11 cellular contexts compared by ENCODE assay signal in the genomic region with DNA sequence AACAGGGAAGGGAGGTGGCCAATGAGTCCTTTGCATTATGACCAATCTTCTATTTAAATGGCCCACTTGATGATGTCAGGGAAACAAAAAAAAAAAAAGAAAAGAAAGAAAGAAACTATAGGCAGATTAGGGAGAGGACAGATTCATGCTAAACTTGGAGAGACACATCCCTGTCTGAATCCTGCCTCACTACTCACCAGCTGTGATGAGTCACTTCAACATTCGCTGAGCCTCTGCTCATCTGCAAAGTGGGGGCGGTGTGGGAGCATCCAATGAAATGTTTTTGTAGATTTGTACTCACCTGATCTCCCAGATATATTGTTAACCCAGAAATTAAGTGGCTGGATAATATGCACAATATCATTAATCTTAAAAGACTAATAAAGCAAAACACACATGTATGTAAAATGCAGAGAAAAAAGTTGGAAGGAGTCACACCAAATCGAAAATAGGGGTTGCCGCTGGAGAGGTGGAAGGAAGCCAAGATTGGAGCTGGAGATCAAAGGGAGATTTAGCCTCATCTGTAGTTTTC. TPM values are rescaled to one million over a fixed set of nuclear protein-coding genes. Genes with fewer than 3 reads are reported as not detected.
DNase-seq lines count a peak whose midpoint lies in the region; ATAC-seq and TF ChIP-seq lines count a peak whose summit lies in the region.
"Had no signal": no experiment of that assay in that cellular context is flagged by ENCODE, and none has a peak within 500 bp of the region (broad histone marks: within the 10 kb centered on the region; RNA-seq: fewer than 3 reads in every experiment).

No MANE protein-coding gene starts in this region.

- H3K4me3 Mint-ChIP-seq in activated CD8-positive, alpha-beta T cell treated with anti-CD3 and anti-CD28 coated beads for 36 hours: no peak overlapping the region
- no peak overlapping the region for H3K4me3 Mint-ChIP-seq in activated CD8-positive, alpha-beta T cell treated with anti-CD3 and anti-CD28 coated beads, Interleukin-2, amount 10 ng/mL, durations not matched to agents 7 days and 5 days
- H3K4me3 Mint-ChIP-seq: B cell had no signal

- H4K20me1 ChIP-seq in smooth muscle cell (ENCODE audit: low read depth): no peaks in the 10 kb centered on the region

- no peak overlapping the region for H3K27ac Mint-ChIP-seq in activated CD8-positive, alpha-beta T cell treated with anti-CD3 and anti-CD28 coated beads for 36 hours
- no peak overlapping the region for H3K27ac Mint-ChIP-seq in activated CD8-positive, alpha-beta T cell treated with anti-CD3 and anti-CD28 coated beads, Interleukin-2, amount 10 ng/mL, durations not matched to agents 7 days and 5 days
- H3K27ac Mint-ChIP-seq: B cell had no signal

- CTCF ChIA-PET in activated CD8-positive, alpha-beta T cell treated with anti-CD3 and anti-CD28 coated beads for 36 hours (lab: Charles Lee): no interaction called here
- CTCF ChIA-PET in activated CD8-positive, alpha-beta T cell treated with anti-CD3 and anti-CD28 coated beads, Interleukin-2, amount 10 ng/mL, durations not matched to agents 7 days and 5 days (lab: Charles Lee): no interaction called here

- no peaks in the 10 kb centered on the region for H3K9me3 Mint-ChIP-seq in activated CD8-positive, alpha-beta T cell treated with anti-CD3 and anti-CD28 coated beads for 36 hours
- no peaks in the 10 kb centered on the region for H3K9me3 Mint-ChIP-seq in activated CD8-positive, alpha-beta T cell treated with anti-CD3 and anti-CD28 coated beads, Interleukin-2, amount 10 ng/mL, durations not matched to agents 7 days and 5 days (ENCODE audit: insufficient read depth)

- H3K4me1 ChIP-seq in SJCRH30: peaks cover 13% of the 10 kb centered on the region
- no peaks in the 10 kb centered on the region for H3K4me1 ChIP-seq in smooth muscle cell (ENCODE audit: low read depth)
- H3K4me1 ChIP-seq: colonic mucosa had no signal

- no peak for TF ChIP-seq CTCF in activated CD8-positive, alpha-beta T cell treated with anti-CD3 and anti-CD28 coated beads for 36 hours (IDR thresholded peaks at IDR 0.05)
- TF ChIP-seq CTCF in smooth muscle cell (IDR thresholded peaks at IDR 0.05; ENCODE audit: borderline replicate concordance, insufficient read depth, poor library complexity, severe bottlenecking): no peak

- no peaks in the 10 kb centered on the region for H3K27me3 Mint-ChIP-seq in activated CD8-positive, alpha-beta T cell treated with anti-CD3 and anti-CD28 coated beads for 36 hours
- peaks cover 16% of the 10 kb centered on the region for H3K27me3 Mint-ChIP-seq in activated CD8-positive, alpha-beta T cell treated with anti-CD3 and anti-CD28 coated beads, Interleukin-2, amount 10 ng/mL, durations not matched to agents 7 days and 5 days (ENCODE audit: low read depth)
- H3K27me3 Mint-ChIP-seq: B cell had no signal

- ATAC-seq in activated CD8-positive, alpha-beta T cell treated with anti-CD3 and anti-CD28 coated beads for 36 hours: peak; percentile 58
- no peak for ATAC-seq in activated CD8-positive, alpha-beta T cell treated with anti-CD3 and anti-CD28 coated beads, Interleukin-2, amount 10 ng/mL, durations not matched to agents 7 days and 5 days
- no peak for ATAC-seq in GM19463 (IDR thresholded peaks at IDR 0.05; ENCODE audit: unreplicated experiment)

- H3K36me3 ChIP-seq in SJCRH30 (no peaks in the 10 kb centered on the region), smooth muscle cell (ENCODE audit: low read depth) (no peaks in the 10 kb centered on the region)
- H3K36me3 ChIP-seq: colonic mucosa had no signal

- H3F3A ChIP-seq in smooth muscle cell (ENCODE audit: low read depth): peaks cover 4% of the 10 kb centered on the region

- no peaks in the 10 kb centered on the region for H3K79me2 ChIP-seq in smooth muscle cell (ENCODE audit: low read depth)

- no peaks in the 10 kb centered on the region for H3K27me3 ChIP-seq in SJCRH30
- H3K27me3 ChIP-seq in smooth muscle cell (ENCODE audit: low read depth): no peaks in the 10 kb centered on the region
- H3K27me3 ChIP-seq: colonic mucosa had no signal

- peak overlapping the region; percentile 55 for H3K4me2 ChIP-seq in smooth muscle cell

- H3K9me3 ChIP-seq in SJCRH30 (replicated peaks): no peaks in the 10 kb centered on the region; the same call in 1 of the 2 replicates
- no peaks in the 10 kb centered on the region for H3K9me3 ChIP-seq in smooth muscle cell (replicated peaks; ENCODE audit: low read depth)
- H3K9me3 ChIP-seq: colonic mucosa had no signal

- H3K4me3 ChIP-seq in SJCRH30 (peak overlapping the region; percentile 14; the same call in 1 of the 2 replicates), smooth muscle cell (no peak overlapping the region)
- H3K4me3 ChIP-seq: colonic mucosa had no signal

- WGBS in smooth muscle cell (ENCODE audit: low lambda C conversion rate): 52% methylated on average over 4 of the region's 4 CpGs

- peaks cover 3% of the 10 kb centered on the region for H3K4me1 Mint-ChIP-seq in activated CD8-positive, alpha-beta T cell treated with anti-CD3 and anti-CD28 coated beads for 36 hours (ENCODE audit: low read depth)
- H3K4me1 Mint-ChIP-seq in activated CD8-positive, alpha-beta T cell treated with anti-CD3 and anti-CD28 coated beads, Interleukin-2, amount 10 ng/mL, durations not matched to agents 7 days and 5 days (ENCODE audit: low read depth): no peaks in the 10 kb centered on the region

- H3K9ac ChIP-seq in smooth muscle cell (ENCODE audit: low read depth): no peak overlapping the region

- no peak overlapping the region for H3K27ac ChIP-seq in SJCRH30
- H3K27ac ChIP-seq in smooth muscle cell (ENCODE audit: low read depth): peak overlapping the region; percentile 88
- H3K27ac ChIP-seq: colonic mucosa had no signal

- POLR2A ChIA-PET in activated CD8-positive, alpha-beta T cell treated with anti-CD3 and anti-CD28 coated beads for 36 hours (lab: Charles Lee): no interaction called here
- POLR2A ChIA-PET in activated CD8-positive, alpha-beta T cell treated with anti-CD3 and anti-CD28 coated beads, Interleukin-2, amount 10 ng/mL, durations not matched to agents 7 days and 5 days (lab: Charles Lee): interaction anchor here (1.2 kb wide), 1 partner anchor 45 kb away, joined by 3 read pairs; no protein-coding TSS in a partner anchor

- peak; percentile 18 for DNase-seq in activated CD8-positive, alpha-beta T cell treated with anti-CD3 and anti-CD28 coated beads for 36 hours
- DNase-seq in activated CD8-positive, alpha-beta T cell treated with anti-CD3 and anti-CD28 coated beads, Interleukin-2, amount 10 ng/mL, durations not matched to agents 7 days and 5 days: no peak
- DNase-seq in SJCRH30: peak in 1 of 2 experiments; percentile 43
- peak; percentile 71 for DNase-seq in fibroblast of peridontal ligament (ENCODE audit: extremely low read depth)
- no peak for DNase-seq in smooth muscle cell (lab: John Stamatoyannopoulos, UW; ENCODE audit: unreplicated experiment)
- no peak for DNase-seq in cerebellum (ENCODE audit: low spot score)
- no peak for DNase-seq in NK-92 (lab: John Stamatoyannopoulos, UW; ENCODE audit: unreplicated experiment)
- DNase-seq: colonic mucosa, NCI-H1436 treated with DMSO at 0.1 percent for 48 hours had no signal

- intact Hi-C loops in activated CD8-positive, alpha-beta T cell treated with anti-CD3 and anti-CD28 coated beads for 36 hours (cut with micrococcal nuclease): no loop called here

- no peak overlapping the region for H2AFZ ChIP-seq in smooth muscle cell (ENCODE audit: low read depth)

- H3K36me3 Mint-ChIP-seq in activated CD8-positive, alpha-beta T cell treated with anti-CD3 and anti-CD28 coated beads for 36 hours (ENCODE audit: low read depth): no peaks in the 10 kb centered on the region
- H3K36me3 Mint-ChIP-seq in activated CD8-positive, alpha-beta T cell treated with anti-CD3 and anti-CD28 coated beads, Interleukin-2, amount 10 ng/mL, durations not matched to agents 7 days and 5 days (ENCODE audit: low read depth): no peaks in the 10 kb centered on the region

RNA-seq across cellular contexts. Expression of gene ERGIC1, which starts 17.1 kb away (rescaled TPM):
- 10 to 100 TPM; 56.1 to 57.0 TPM for total RNA-seq in activated CD8-positive, alpha-beta T cell treated with anti-CD3 and anti-CD28 coated beads for 36 hours
- total RNA-seq in activated CD8-positive, alpha-beta T cell treated with anti-CD3 and anti-CD28 coated beads, Interleukin-2, amount 10 ng/mL, durations not matched to agents 7 days and 5 days: 10 to 100 TPM; 50.4 to 52.7 TPM
- total RNA-seq in SJCRH30 (2014; rRNA removed; shearing (Covaris generic)): 77.4 and 83.4 TPM in 2 replicates
- 135 and 140 TPM in 2 replicates for total RNA-seq in smooth muscle cell
- polyA plus RNA-seq in smooth muscle cell: 33.2 and 38.2 TPM in 2 replicates
- total RNA-seq in cerebellum: 59.2 TPM

RNA-seq across cellular contexts. Expression of gene DUSP1, which starts 46.0 kb away (rescaled TPM):
- 10 to 100 TPM; 16.6 to 17.9 TPM for total RNA-seq in activated CD8-positive, alpha-beta T cell treated with anti-CD3 and anti-CD28 coated beads for 36 hours
- 10 to 100 TPM; 55.6 to 56.6 TPM for total RNA-seq in activated CD8-positive, alpha-beta T cell treated with anti-CD3 and anti-CD28 coated beads, Interleukin-2, amount 10 ng/mL, durations not matched to agents 7 days and 5 days
- 18.1 and 19.4 TPM in 2 replicates for total RNA-seq in SJCRH30 (2014; rRNA removed; shearing (Covaris generic))
- 751 and 817 TPM in 2 replicates for total RNA-seq in smooth muscle cell
- polyA plus RNA-seq in smooth muscle cell: 656 and 995 TPM in 2 replicates
- 36.9 TPM for total RNA-seq in cerebellum

Comparison
In these comparisons a context has a peak if more than half of its experiments do, and no peak if none do; other contexts are left out.
1. DNase-seq: peak in activated CD8-positive, alpha-beta T cell treated with anti-CD3 and anti-CD28 coated beads for 36 hours (single experiment) and fibroblast of peridontal ligament (single experiment); none in activated CD8-positive, alpha-beta T cell treated with anti-CD3 and anti-CD28 coated beads, Interleukin-2, amount 10 ng/mL, durations not matched to agents 7 days and 5 days (single experiment), smooth muscle cell (single experiment), cerebellum (single experiment) and NK-92 (single experiment).
2. RNA of gene DUSP1, which starts 46.0 kb away (total RNA-seq): 751 to 817 TPM in smooth muscle cell; 55.6 to 56.6 TPM in activated CD8-positive, alpha-beta T cell treated with anti-CD3 and anti-CD28 coated beads, Interleukin-2, amount 10 ng/mL, durations not matched to agents 7 days and 5 days, 36.9 TPM in cerebellum (single experiment), 18.1 to 19.4 TPM in SJCRH30 and 16.6 to 17.9 TPM in activated CD8-positive, alpha-beta T cell treated with anti-CD3 and anti-CD28 coated beads for 36 hours; every median in the first group is over 10 times any median in the second.